ENCODE assay signal across 21 cellular contexts in the genomic region with DNA sequence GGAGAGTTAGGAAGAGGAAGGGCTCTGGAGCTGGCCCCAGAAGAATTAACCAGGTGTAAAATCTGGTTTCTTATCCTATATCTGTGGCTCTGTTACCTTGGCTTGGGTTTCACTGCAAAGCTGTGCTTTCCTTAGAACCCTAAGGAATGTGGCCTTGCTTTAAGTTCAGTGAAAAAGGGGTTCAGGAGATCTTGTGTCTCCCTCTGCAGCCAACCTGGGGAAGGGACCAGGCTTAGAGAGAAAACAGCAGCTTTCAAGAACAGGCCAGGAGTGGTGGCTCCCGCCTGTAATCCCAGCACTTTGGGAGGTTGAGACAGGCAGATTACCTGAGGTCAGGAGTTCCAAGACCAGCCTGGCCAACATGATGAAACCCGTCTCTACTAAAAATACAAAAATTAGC. TPM values are rescaled to one million over a fixed set of nuclear protein-coding genes. Genes with fewer than 3 reads are reported as not detected.
DNase-seq lines count a peak whose midpoint lies in the region; ATAC-seq, FAIRE-seq and TF ChIP-seq lines count a peak whose summit lies in the region.
"Had no signal": no experiment of that assay in that cellular context is flagged by ENCODE, and none has a peak within 500 bp of the region (broad histone marks: within the 10 kb centered on the region; RNA-seq: fewer than 3 reads in every experiment).

No MANE protein-coding gene starts in this region.

- TF ChIP-seq POLR2A in K562 (conservative IDR thresholded peaks at IDR 0.05) (no peak), prostate gland (IDR thresholded peaks at IDR 0.05) (no peak)

- intact Hi-C loops in K562 (cut with micrococcal nuclease): loop anchor here (5.0 kb wide), 1 partner anchor 101 kb away; no protein-coding TSS in a partner anchor
- intact Hi-C loops in prostate gland (cut with DNase I): no loop called here

- dilution Hi-C loops in keratinocyte (cut with MboI; ENCODE audit: extremely low pct_ligation_motif_present, low sequenced_read_pairs): no loop called here

- BruUV-seq in K562 (replicated peaks; lab: Mats Ljungman, UMichigan): no TSS peak

- POLR2A ChIA-PET in K562 (lab: Yijun Ruan, JAX): interaction anchor here (0.8 to 1.5 kb wide), 2 partner anchors 16 to 24 kb away, joined by 3 to 7 read pairs; no protein-coding TSS in a partner anchor

- in situ Hi-C loops in K562 (cut with MboI): loop anchor here (5.0 kb wide), 1 partner anchor 114 kb away; no protein-coding TSS in a partner anchor

- TF ChIP-seq EP300 in Ishikawa (IDR thresholded peaks at IDR 0.05; ENCODE audit: borderline replicate concordance): no peak
- TF ChIP-seq EP300 in K562 (IDR thresholded peaks at IDR 0.05; ENCODE audit: low read length): no peak

- no peaks in the 10 kb centered on the region for H3K9me1 ChIP-seq in K562 (ENCODE audit: control insufficient read depth, insufficient read depth, low read length)
- H3K9me1 ChIP-seq in keratinocyte (ENCODE audit: control insufficient read depth, extremely low read depth, insufficient read depth, low read length): no peaks in the 10 kb centered on the region

- CTCF ChIA-PET in K562 (lab: Yijun Ruan, JAX; ENCODE audit: low intra/inter-chr PET ratio): interaction anchor here (1.2 to 3.5 kb wide), 3 partner anchors 57 to 216 kb away, joined by 3 to 34 read pairs (median 5); no protein-coding TSS in a partner anchor

- H3K9me3 ChIP-seq in K562 (replicated peaks; ENCODE audit: control insufficient read depth, insufficient read depth, low read depth, low read length) (no peaks in the 10 kb centered on the region), keratinocyte (ENCODE audit: control insufficient read depth, low read depth, low read length) (no peaks in the 10 kb centered on the region), prostate gland (no peaks in the 10 kb centered on the region)
- H3K9me3 ChIP-seq: heart right ventricle, stomach, upper lobe of left lung had no signal

- H3K4me1 ChIP-seq in K562 (replicated peaks in 1 of 2; ENCODE audit: control insufficient read depth in 2 of 2, insufficient read depth in 2 of 2, low read length in 2 of 2) (peaks cover 0 to 5% of the 10 kb centered on the region in 2 experiments; a peak in 4 of 5 replicates), keratinocyte (ENCODE audit: control insufficient read depth, extremely low read depth, insufficient read depth, low read length) (no peaks in the 10 kb centered on the region), prostate gland (replicated peaks) (no peaks in the 10 kb centered on the region)
- H3K4me1 ChIP-seq: upper lobe of left lung had no signal

- H4K20me1 ChIP-seq in K562 (replicated peaks; ENCODE audit: control insufficient read depth, insufficient read depth, low read length) (no peaks in the 10 kb centered on the region), keratinocyte (ENCODE audit: control insufficient read depth, extremely low read depth, insufficient read depth, low read length) (no peaks in the 10 kb centered on the region)

- H2AFZ ChIP-seq in K562 (ENCODE audit: low read depth, low read length) (no peak overlapping the region), keratinocyte (ENCODE audit: control insufficient read depth, low read length) (no peak overlapping the region)

- H3K79me2 ChIP-seq in K562 (ENCODE audit: control insufficient read depth, insufficient read depth, low read length): no peaks in the 10 kb centered on the region
- no peaks in the 10 kb centered on the region for H3K79me2 ChIP-seq in keratinocyte (ENCODE audit: control insufficient read depth, insufficient read depth, low read length)

- TF ChIP-seq CTCF in K562 (IDR thresholded peaks at IDR 0.05 in 2 of 3, conservative IDR thresholded peaks at IDR 0.05 in 1 of 3; ENCODE audit: insufficient read depth in 2 of 3, low read depth in 1 of 3, low read length in 3 of 3) (peak; percentile 29 to 56 (median 30); a peak in 4 of 6 replicates), keratinocyte (optimal IDR thresholded peaks at IDR 0.05 in 1 of 3, IDR thresholded peaks at IDR 0.05 in 1 of 3, conservative IDR thresholded peaks at IDR 0.05 in 1 of 3; ENCODE audit: extremely low read depth in 1 of 3, insufficient read depth in 2 of 3, low read length in 3 of 3) (peak; percentile 14 to 37 (median 21)), prostate gland (IDR thresholded peaks at IDR 0.05) (no peak)

- peak; percentile 46; the same call in 1 of the 3 replicates for ATAC-seq in K562
- ATAC-seq: heart right ventricle had no signal

- DNase-seq in ELF-1 (ENCODE audit: low read depth, low spot score) (peak; percentile 31), K562 (ENCODE audit: extremely low read depth in 1 of 4, low spot score in 3 of 4) (no peak), keratinocyte (ENCODE audit: low read depth, low spot score) (no peak), GM19240 (ENCODE audit: insufficient read length, low spot score) (no peak), prostate gland (ENCODE audit: low spot score) (no peak), urothelium cell line (ENCODE audit: low spot score) (no peak)
- DNase-seq: activated CD4-positive, alpha-beta T cell treated with anti-CD3 and anti-CD28 coated beads for 1 hour; caudate nucleus; COR-L47; heart right ventricle; naive B cell; NCI-H1694 treated with DMSO at 0.1 percent for 48 hours; NCI-H510A; OCI-M1; stimulated activated CD4-positive, alpha-beta T cell treated with anti-CD3 and anti-CD28 coated beads, Interleukin-2, amount 100 ng/mL, for 48 hours; stomach; upper lobe of left lung had no signal

- H3K27me3 ChIP-seq in K562 (ENCODE audit: control insufficient read depth in 2 of 2, insufficient read depth in 2 of 2, low read length in 2 of 2): peaks cover 13 to 18% of the 10 kb centered on the region in 2 experiments; a peak in 4 of 5 replicates
- H3K27me3 ChIP-seq in keratinocyte (ENCODE audit: control insufficient read depth, extremely low read depth, insufficient read depth, low read length): no peaks in the 10 kb centered on the region
- no peaks in the 10 kb centered on the region for H3K27me3 ChIP-seq in prostate gland (replicated peaks; ENCODE audit: insufficient read depth)
- H3K27me3 ChIP-seq: upper lobe of left lung had no signal

- no peak overlapping the region for H3K9ac ChIP-seq in K562 (ENCODE audit: insufficient read depth in 1 of 2, low read depth in 2 of 2, low read length in 2 of 2)
- H3K9ac ChIP-seq in keratinocyte (ENCODE audit: control insufficient read depth, extremely low read depth, insufficient read depth, low read length): no peak overlapping the region

- H3K27ac ChIP-seq in K562 (ENCODE audit: extremely low read depth, low read depth, low read length) (no peak overlapping the region), keratinocyte (ENCODE audit: control insufficient read depth, insufficient read depth, low read length) (no peak overlapping the region), prostate gland (no peak overlapping the region)
- H3K27ac ChIP-seq: heart right ventricle, skin epidermis, stomach, upper lobe of left lung had no signal

- H3K4me3 ChIP-seq in K562: no peak overlapping the region
- no peak overlapping the region for H3K4me3 ChIP-seq in keratinocyte (ENCODE audit: control insufficient read depth in 2 of 3, extremely low read depth in 1 of 3, insufficient read depth in 2 of 3, low read depth in 1 of 3, low read length in 3 of 3)
- no peak overlapping the region for H3K4me3 ChIP-seq in prostate gland
- H3K4me3 ChIP-seq: heart right ventricle, lung, skin epidermis, stomach, upper lobe of left lung had no signal

- H3K36me3 ChIP-seq in K562 (ENCODE audit: control insufficient read depth, insufficient read depth, low read length): no peaks in the 10 kb centered on the region
- H3K36me3 ChIP-seq in keratinocyte (ENCODE audit: control insufficient read depth in 2 of 2, extremely low read depth in 1 of 2, insufficient read depth in 2 of 2, low read length in 2 of 2): no peaks in the 10 kb centered on the region
- no peaks in the 10 kb centered on the region for H3K36me3 ChIP-seq in prostate gland
- H3K36me3 ChIP-seq: heart right ventricle, stomach, upper lobe of left lung had no signal

- TF ChIP-seq RAD21 in Ishikawa (IDR thresholded peaks at IDR 0.05; ENCODE audit: low read depth) (peak; percentile 42; the same call in 1 of the 2 replicates), K562 (CRISPR knock-in tag; conservative IDR thresholded peaks at IDR 0.05 in 1 of 2, IDR thresholded peaks at IDR 0.05 in 1 of 2) (peak in 1 of 2 experiments; percentile 65; a peak in 2 of 4 replicates)

- WGBS in K562 (ENCODE audit: insufficient coverage, low coverage, missing lambda C conversion rate): 10% methylated on average over 2 of the region's 2 CpGs
- WGBS in prostate gland: 96% methylated on average over 2 of the region's 2 CpGs

- FAIRE-seq in K562 (lab: Jason Lieb, UNC) (no peak), keratinocyte (lab: Jason Lieb, UNC) (no peak), urothelium cell line (lab: Jason Lieb, UNC) (no peak)
- FAIRE-seq: islet of Langerhans had no signal

- no peak overlapping the region for H3K4me2 ChIP-seq in K562 (ENCODE audit: insufficient read depth, low read length)
- H3K4me2 ChIP-seq in keratinocyte (ENCODE audit: control insufficient read depth, extremely low read depth, insufficient read depth, low read depth, low read length): no peak overlapping the region

RNA-seq across cellular contexts. Expression of gene MYCL, which starts 16.1 kb away (rescaled TPM):
- 17.1 and 25.1 TPM in 2 replicates for total RNA-seq in K562 (2011; cell fraction: chromatin; rRNA removed; ENCODE audit: low replicate concordance)
- 30.7 and 32.6 TPM in 2 replicates for total RNA-seq in K562 (2011; cell fraction: nucleolus; rRNA removed)
- total RNA-seq in K562 (2011; cell fraction: nucleoplasm; rRNA removed): 27.3 and 29.5 TPM in 2 replicates
- 18.8 and 22.5 TPM in 2 replicates for total RNA-seq in K562 (2014; rRNA removed)
- 12.8 and 13.2 TPM in 2 replicates for total RNA-seq in K562 (2014; rRNA removed; fragmentation: Illumina TruSeq; extraction: Trizol)
- 3.8 and 4.3 TPM in 2 replicates for total RNA-seq in K562 (2015; rRNA removed; fragmentation: Illumina TruSeq; extraction: Trizol)
- 19.7 and 22.0 TPM in 2 replicates for total RNA-seq in K562 (2021)
- polyA plus RNA-seq in K562 (2011; rRNA removed): 11.2 and 14.9 TPM in 2 replicates
- 12.4 and 15.8 TPM in 2 replicates for polyA plus RNA-seq in K562 (2011; cell fraction: cytosol; rRNA removed)
- polyA plus RNA-seq in K562 (2011; cell fraction: nucleus; rRNA removed): 12.3 and 20.0 TPM in 2 replicates
- 6.2 and 30.6 TPM in 2 replicates for polyA plus RNA-seq in K562 (2012)
- 14.7 and 15.4 TPM in 2 replicates for polyA plus RNA-seq in K562 (2014; fragmentation: Illumina TruSeq; extraction: Trizol)
- polyA plus RNA-seq in K562 (2014; fragmentation: Nextera tagmentation; extraction: Ambion mirVana): 1 to 10 TPM; 3.5 to 4.0 TPM
- polyA plus RNA-seq in K562 (2014; rRNA removed): 17.1 and 18.2 TPM in 2 replicates
- polyA minus RNA-seq in K562 (2011; rRNA and poly(A)+ RNA removed): 12.1 and 17.8 TPM in 2 replicates
- 6.6 and 8.7 TPM in 2 replicates for polyA minus RNA-seq in K562 (2011; cell fraction: cytosol; rRNA and poly(A)+ RNA removed)
- 15.6 and 34.1 TPM in 2 replicates for polyA minus RNA-seq in K562 (2011; cell fraction: nucleus; rRNA and poly(A)+ RNA removed)
- 5.1 to 7.7 TPM (median 5.4 TPM) in 3 replicates for polyA plus RNA-seq in keratinocyte
- 5.5 TPM for polyA plus RNA-seq in keratinocyte (2011; ENCODE audit: low read depth)
- polyA plus RNA-seq in keratinocyte (2011; cell fraction: cytosol; rRNA removed): 4.5 and 5.2 TPM in 2 replicates
- 5.9 and 6.0 TPM in 2 replicates for polyA plus RNA-seq in keratinocyte (2011; cell fraction: nucleus; rRNA removed)
- polyA plus RNA-seq in keratinocyte (2012; ENCODE audit: low replicate concordance): 3.8 and 13.1 TPM in 2 replicates
- 1.7 to 7.6 TPM (median 4.8 TPM) in 3 replicates for polyA minus RNA-seq in keratinocyte
- polyA minus RNA-seq in keratinocyte (2011; cell fraction: cytosol; rRNA and poly(A)+ RNA removed): 8.2 TPM
- 4.1 and 4.7 TPM in 2 replicates for polyA minus RNA-seq in keratinocyte (2011; cell fraction: nucleus; rRNA and poly(A)+ RNA removed)
- total RNA-seq in prostate gland: 10 to 100 TPM; 14.5 to 19.7 TPM

RNA-seq across cellular contexts. Expression of gene TRIT1, which starts 34.5 kb away (rescaled TPM):
- total RNA-seq in K562 (2011; cell fraction: chromatin; rRNA removed; ENCODE audit: low replicate concordance): 76.0 and 139 TPM in 2 replicates
- total RNA-seq in K562 (2011; cell fraction: nucleolus; rRNA removed): 71.9 and 78.4 TPM in 2 replicates
- total RNA-seq in K562 (2011; cell fraction: nucleoplasm; rRNA removed): 85.4 and 109 TPM in 2 replicates
- total RNA-seq in K562 (2014; rRNA removed): 67.5 and 71.3 TPM in 2 replicates
- 84.0 and 103 TPM in 2 replicates for total RNA-seq in K562 (2014; rRNA removed; fragmentation: Illumina TruSeq; extraction: Trizol)
- total RNA-seq in K562 (2015; rRNA removed; fragmentation: Illumina TruSeq; extraction: Trizol): 66.7 and 67.6 TPM in 2 replicates
- total RNA-seq in K562 (2021): 57.5 and 58.4 TPM in 2 replicates
- 87.3 and 88.3 TPM in 2 replicates for polyA plus RNA-seq in K562 (2011; rRNA removed)
- polyA plus RNA-seq in K562 (2011; cell fraction: cytosol; rRNA removed): 24.8 and 44.1 TPM in 2 replicates
- polyA plus RNA-seq in K562 (2011; cell fraction: nucleus; rRNA removed): 69.2 and 92.0 TPM in 2 replicates
- 45.6 and 47.5 TPM in 2 replicates for polyA plus RNA-seq in K562 (2012)
- 75.1 and 76.5 TPM in 2 replicates for polyA plus RNA-seq in K562 (2014; fragmentation: Illumina TruSeq; extraction: Trizol)
- 10 to 100 TPM; 27.9 to 58.3 TPM for polyA plus RNA-seq in K562 (2014; fragmentation: Nextera tagmentation; extraction: Ambion mirVana)
- 66.4 and 72.1 TPM in 2 replicates for polyA plus RNA-seq in K562 (2014; rRNA removed)
- polyA minus RNA-seq in K562 (2011; rRNA and poly(A)+ RNA removed): 103 and 116 TPM in 2 replicates
- 36.2 and 48.7 TPM in 2 replicates for polyA minus RNA-seq in K562 (2011; cell fraction: cytosol; rRNA and poly(A)+ RNA removed)
- polyA minus RNA-seq in K562 (2011; cell fraction: nucleus; rRNA and poly(A)+ RNA removed): 78.8 and 98.3 TPM in 2 replicates
- polyA plus RNA-seq in keratinocyte: 19.6 to 27.0 TPM (median 21.2 TPM) in 3 replicates
- 27.3 TPM for polyA plus RNA-seq in keratinocyte (2011; ENCODE audit: low read depth)
- polyA plus RNA-seq in keratinocyte (2011; cell fraction: cytosol; rRNA removed): 13.0 and 19.5 TPM in 2 replicates
- 30.1 and 38.7 TPM in 2 replicates for polyA plus RNA-seq in keratinocyte (2011; cell fraction: nucleus; rRNA removed)
- 15.8 and 18.6 TPM in 2 replicates for polyA plus RNA-seq in keratinocyte (2012; ENCODE audit: low replicate concordance)
- polyA minus RNA-seq in keratinocyte: 7.8 to 27.4 TPM (median 19.6 TPM) in 3 replicates
- 14.4 TPM for polyA minus RNA-seq in keratinocyte (2011; cell fraction: cytosol; rRNA and poly(A)+ RNA removed)
- 14.7 and 20.9 TPM in 2 replicates for polyA minus RNA-seq in keratinocyte (2011; cell fraction: nucleus; rRNA and poly(A)+ RNA removed)
- 10 to 100 TPM; 23.2 to 35.5 TPM for total RNA-seq in prostate gland

RNA-seq across cellular contexts. Expression of gene MFSD2A, which starts 37.1 kb away (rescaled TPM):
- total RNA-seq in K562 (2011; cell fraction: chromatin; rRNA removed; ENCODE audit: low replicate concordance): 0.46 TPM in 1 of 2 replicates, not detected in the other
- 0.67 TPM in 1 of 2 replicates, not detected in the other for total RNA-seq in K562 (2011; cell fraction: nucleolus; rRNA removed)
- 0.37 TPM in 1 of 2 replicates, not detected in the other for total RNA-seq in K562 (2011; cell fraction: nucleoplasm; rRNA removed)
- not detected in 2 replicates for total RNA-seq in K562 (2014; rRNA removed)
- 0.07 TPM in 1 of 2 replicates, not detected in the other for total RNA-seq in K562 (2014; rRNA removed; fragmentation: Illumina TruSeq; extraction: Trizol)
- total RNA-seq in K562 (2015; rRNA removed; fragmentation: Illumina TruSeq; extraction: Trizol): 0.40 TPM in 1 of 2 replicates, not detected in the other
- total RNA-seq in K562 (2021): 0.18 and 0.33 TPM in 2 replicates
- 0.06 and 0.19 TPM in 2 replicates for polyA plus RNA-seq in K562 (2011; rRNA removed)
- polyA plus RNA-seq in K562 (2011; cell fraction: cytosol; rRNA removed): 0.10 and 0.13 TPM in 2 replicates
- 0.51 and 0.67 TPM in 2 replicates for polyA plus RNA-seq in K562 (2011; cell fraction: nucleus; rRNA removed)
- 0.04 and 0.14 TPM in 2 replicates for polyA plus RNA-seq in K562 (2012)
- polyA plus RNA-seq in K562 (2014; fragmentation: Illumina TruSeq; extraction: Trizol): 0.11 and 0.15 TPM in 2 replicates
- polyA plus RNA-seq in K562 (2014; fragmentation: Nextera tagmentation; extraction: Ambion mirVana): not detected
- polyA plus RNA-seq in K562 (2014; rRNA removed): not detected in 2 replicates
- 0.35 TPM in 1 of 2 replicates, not detected in the other for polyA minus RNA-seq in K562 (2011; rRNA and poly(A)+ RNA removed)
- not detected in 2 replicates for polyA minus RNA-seq in K562 (2011; cell fraction: cytosol; rRNA and poly(A)+ RNA removed)
- polyA minus RNA-seq in K562 (2011; cell fraction: nucleus; rRNA and poly(A)+ RNA removed): 0.78 TPM in 1 of 2 replicates, not detected in the other
- polyA plus RNA-seq in keratinocyte: 50.1 to 62.5 TPM (median 57.0 TPM) in 3 replicates
- 12.6 TPM for polyA plus RNA-seq in keratinocyte (2011; ENCODE audit: low read depth)
- 27.3 and 32.3 TPM in 2 replicates for polyA plus RNA-seq in keratinocyte (2011; cell fraction: cytosol; rRNA removed)
- 199 and 235 TPM in 2 replicates for polyA plus RNA-seq in keratinocyte (2011; cell fraction: nucleus; rRNA removed)
- polyA plus RNA-seq in keratinocyte (2012; ENCODE audit: low replicate concordance): 33.2 and 47.8 TPM in 2 replicates
- 59.1 to 118 TPM (median 79.8 TPM) in 3 replicates for polyA minus RNA-seq in keratinocyte
- polyA minus RNA-seq in keratinocyte (2011; cell fraction: cytosol; rRNA and poly(A)+ RNA removed): 25.9 TPM
- polyA minus RNA-seq in keratinocyte (2011; cell fraction: nucleus; rRNA and poly(A)+ RNA removed): 60.7 and 73.3 TPM in 2 replicates
- total RNA-seq in prostate gland: 100 to 1,000 TPM in 1 of 2 donors, 1 to 10 TPM in 1; 1.1 to 135 TPM

Comparison
In these comparisons a context has a peak if more than half of its experiments do, and no peak if none do; other contexts are left out.
1. CTCF ChIP-seq: peak in K562 (3 of 3) and keratinocyte (3 of 3); none in prostate gland (0 of 4).